1 cellular context compared by ENCODE assay signal in the genomic region with DNA sequence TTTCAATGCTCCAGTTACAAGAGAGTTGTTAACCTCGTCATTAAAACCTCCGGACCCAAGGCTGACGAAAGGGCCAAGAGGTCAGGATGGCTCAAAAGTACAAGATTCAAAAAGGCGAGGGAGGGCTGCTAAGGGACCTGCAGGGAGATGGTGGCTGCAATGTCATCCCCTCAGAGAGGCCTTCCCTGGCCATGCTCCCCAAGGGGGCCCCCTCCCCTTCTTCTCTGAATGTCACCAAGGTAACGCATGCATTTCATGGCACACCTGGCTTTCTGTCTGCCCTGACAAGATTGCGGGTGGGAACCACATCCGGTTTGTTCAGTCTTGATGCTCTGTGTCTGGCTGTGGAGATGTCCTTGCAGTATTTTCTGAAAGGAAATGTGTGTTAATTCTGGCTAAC.
TF ChIP-seq lines count a peak whose summit lies in the region.

No MANE protein-coding gene starts in this region.

TF ChIP-seq in GM12878, 131 proteins besides CTCF, POLR2A, EP300 and RAD21 (continued from another document):
- TF ChIP-seq ATF2 (IDR thresholded peaks at IDR 0.05; ENCODE audit: low read length) (no peak), KDM1A (IDR thresholded peaks at IDR 0.05; ENCODE audit: borderline replicate concordance) (no peak), SIX5 (IDR thresholded peaks at IDR 0.05; ENCODE audit: low read depth, low read length, severe bottlenecking) (no peak), STAT1 (conservative IDR thresholded peaks at IDR 0.05) (no peak), CUX1 (IDR thresholded peaks at IDR 0.05; ENCODE audit: insufficient replicate concordance, low read depth, low read length) (no peak), IKZF1 (conservative IDR thresholded peaks at IDR 0.05) (peak; percentile 31; the same call in 1 of the 2 replicates), BMI1 (IDR thresholded peaks at IDR 0.05; ENCODE audit: borderline replicate concordance) (0 out of 2 replicates have a peak, but pooled peaks have one; percentile 54), TCF12 (IDR thresholded peaks at IDR 0.05; ENCODE audit: low read depth, low read length) (peak; percentile 76; the same call in 1 of the 2 replicates), NFIC (IDR thresholded peaks at IDR 0.05; ENCODE audit: low read depth, low read length) (no peak), BHLHE40 (IDR thresholded peaks at IDR 0.05; ENCODE audit: borderline replicate concordance in 1 of 2, low read depth in 2 of 2, low read length in 1 of 2) (peak; percentile 23 to 24; a peak in 1 of 4 replicates), RELA (IDR thresholded peaks at IDR 0.05; ENCODE audit: borderline replicate concordance, partially characterized antibody) (no peak), DPF2 (IDR thresholded peaks at IDR 0.05) (peak; percentile 41; the same call in 1 of the 2 replicates), RFX5 (IDR thresholded peaks at IDR 0.05; ENCODE audit: low read depth, low read length) (no peak), KLF5 (IDR thresholded peaks at IDR 0.05; ENCODE audit: partially characterized antibody) (no peak), EGR1 (IDR thresholded peaks at IDR 0.05; ENCODE audit: borderline replicate concordance in 1 of 2, low read depth in 2 of 2, low read length in 2 of 2) (no peak), NBN (IDR thresholded peaks at IDR 0.05) (no peak), BCL3 (IDR thresholded peaks at IDR 0.05; ENCODE audit: borderline replicate concordance, insufficient read depth, low read depth, low read length, poor library complexity, severe bottlenecking) (no peak), ZNF274 (IDR thresholded peaks at IDR 0.05; ENCODE audit: insufficient read depth, insufficient read length) (no peak), BRCA1 (IDR thresholded peaks at IDR 0.05; ENCODE audit: low read depth, low read length) (no peak), NR2F1 (conservative IDR thresholded peaks at IDR 0.05) (peak; percentile 77), BCLAF1 (IDR thresholded peaks at IDR 0.05) (no peak), NFYA (IDR thresholded peaks at IDR 0.05; ENCODE audit: borderline replicate concordance, low read depth, low read length) (no peak), SMARCA5 (IDR thresholded peaks at IDR 0.05) (no peak), ZNF217 (IDR thresholded peaks at IDR 0.05) (no peak)
- TF ChIP-seq, protein P1, sequence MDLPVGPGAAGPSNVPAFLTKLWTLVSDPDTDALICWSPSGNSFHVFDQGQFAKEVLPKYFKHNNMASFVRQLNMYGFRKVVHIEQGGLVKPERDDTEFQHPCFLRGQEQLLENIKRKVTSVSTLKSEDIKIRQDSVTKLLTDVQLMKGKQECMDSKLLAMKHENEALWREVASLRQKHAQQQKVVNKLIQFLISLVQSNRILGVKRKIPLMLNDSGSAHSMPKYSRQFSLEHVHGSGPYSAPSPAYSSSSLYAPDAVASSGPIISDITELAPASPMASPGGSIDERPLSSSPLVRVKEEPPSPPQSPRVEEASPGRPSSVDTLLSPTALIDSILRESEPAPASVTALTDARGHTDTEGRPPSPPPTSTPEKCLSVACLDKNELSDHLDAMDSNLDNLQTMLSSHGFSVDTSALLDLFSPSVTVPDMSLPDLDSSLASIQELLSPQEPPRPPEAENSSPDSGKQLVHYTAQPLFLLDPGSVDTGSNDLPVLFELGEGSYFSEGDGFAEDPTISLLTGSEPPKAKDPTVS (IDR thresholded peaks at IDR 0.05; ENCODE audit: low read depth, low read length), result no peak
- TF ChIP-seq, protein P2, sequence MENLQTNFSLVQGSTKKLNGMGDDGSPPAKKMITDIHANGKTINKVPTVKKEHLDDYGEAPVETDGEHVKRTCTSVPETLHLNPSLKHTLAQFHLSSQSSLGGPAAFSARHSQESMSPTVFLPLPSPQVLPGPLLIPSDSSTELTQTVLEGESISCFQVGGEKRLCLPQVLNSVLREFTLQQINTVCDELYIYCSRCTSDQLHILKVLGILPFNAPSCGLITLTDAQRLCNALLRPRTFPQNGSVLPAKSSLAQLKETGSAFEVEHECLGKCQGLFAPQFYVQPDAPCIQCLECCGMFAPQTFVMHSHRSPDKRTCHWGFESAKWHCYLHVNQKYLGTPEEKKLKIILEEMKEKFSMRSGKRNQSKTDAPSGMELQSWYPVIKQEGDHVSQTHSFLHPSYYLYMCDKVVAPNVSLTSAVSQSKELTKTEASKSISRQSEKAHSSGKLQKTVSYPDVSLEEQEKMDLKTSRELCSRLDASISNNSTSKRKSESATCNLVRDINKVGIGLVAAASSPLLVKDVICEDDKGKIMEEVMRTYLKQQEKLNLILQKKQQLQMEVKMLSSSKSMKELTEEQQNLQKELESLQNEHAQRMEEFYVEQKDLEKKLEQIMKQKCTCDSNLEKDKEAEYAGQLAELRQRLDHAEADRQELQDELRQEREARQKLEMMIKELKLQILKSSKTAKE (IDR thresholded peaks at IDR 0.05; ENCODE audit: low read depth, poor library complexity, severe bottlenecking), result peak; percentile 30
